Comparison of ENCODE assay signal across 7 cellular contexts in genomic region chr12:2291182-2291832, GRCh38.
A peak's percentile ranks its signal among the peaks of the same experiment; 100 is the strongest.
DNase-seq lines count a peak whose midpoint lies in the region; ATAC-seq and TF ChIP-seq lines count a peak whose summit lies in the region.

No MANE protein-coding gene starts in this region.

- H3K4me3 Mint-ChIP-seq in chondrocyte (ENCODE audit: unreplicated experiment), result no peak overlapping the region

- POLR2A ChIA-PET in PC-9 (lab: Charles Lee; ENCODE audit: unreplicated experiment), result no interaction called here

- DNase-seq in DMS153 treated with DMSO at 0.1 percent for 48 hours (lab: John Stamatoyannopoulos, UW; ENCODE audit: unreplicated experiment), result peak; percentile 59
- DNase-seq in HCEC 1CT, result peak; percentile 37
- DNase-seq in PC-9, result peak in 1 of 2 experiments; percentile 19
- no peak for DNase-seq in chondrocyte (ENCODE audit: low spot score)
- DNase-seq in myocyte (ENCODE audit: low read depth), result peak; percentile 52

- H3K27ac ChIP-seq in PC-9, result no peak overlapping the region

- H3K27me3 ChIP-seq in PC-9 (ENCODE audit: insufficient read depth, low read depth), result peaks cover 77% of the 10 kb centered on the region

- H2AFZ ChIP-seq in PC-9, result no peak overlapping the region

- TF ChIP-seq CTCF in PC-9 (conservative IDR thresholded peaks at IDR 0.05) (peak; percentile 82), chondrocyte (IDR thresholded peaks at IDR 0.05) (peak; percentile 83)

- H4K20me1 ChIP-seq in PC-9 (ENCODE audit: insufficient read depth), result no peaks in the 10 kb centered on the region

- no peaks in the 10 kb centered on the region for H3K27me3 Mint-ChIP-seq in chondrocyte (ENCODE audit: low read depth)

- no peak overlapping the region for H3K4me2 ChIP-seq in PC-9

- no peaks in the 10 kb centered on the region for H3K36me3 ChIP-seq in PC-9 (ENCODE audit: low read depth)

- no peaks in the 10 kb centered on the region for H3K9me2 ChIP-seq in PC-9 (ENCODE audit: insufficient read depth)

- H3K4me3 ChIP-seq in PC-9, result no peak overlapping the region

- H3F3A ChIP-seq in PC-9 (ENCODE audit: insufficient read depth, low read depth), result no peaks in the 10 kb centered on the region

- H3K9me3 ChIP-seq in PC-9 (ENCODE audit: insufficient read depth, low read depth), result no peaks in the 10 kb centered on the region

- H3K4me1 Mint-ChIP-seq in chondrocyte (ENCODE audit: low read depth), result peaks cover 94% of the 10 kb centered on the region

- H3K36me3 Mint-ChIP-seq in chondrocyte (ENCODE audit: low read depth), result no peaks in the 10 kb centered on the region

- ATAC-seq in GM18870 (IDR thresholded peaks at IDR 0.05; ENCODE audit: unreplicated experiment) (no peak), GM18519 (IDR thresholded peaks at IDR 0.05; ENCODE audit: low FRiP score, unreplicated experiment) (no peak)

- CTCF ChIA-PET in PC-9 (lab: Charles Lee), result no interaction called here

- no peak overlapping the region for H3K27ac Mint-ChIP-seq in chondrocyte (ENCODE audit: unreplicated experiment)

- intact Hi-C loops in PC-9 (cut with micrococcal nuclease; ENCODE audit: unreplicated experiment), result no loop called here

- no TSS peak for BruUV-seq in PC-9 (replicated peaks; lab: Mats Ljungman, UMichigan)

- no peaks in the 10 kb centered on the region for H3K79me2 ChIP-seq in PC-9 (ENCODE audit: low read depth)

- no peaks in the 10 kb centered on the region for H3K4me1 ChIP-seq in PC-9 (replicated peaks; ENCODE audit: insufficient read depth)

- no peaks in the 10 kb centered on the region for H3K9me3 Mint-ChIP-seq in chondrocyte (ENCODE audit: low read depth)
